Comparison of ENCODE assay signal across 33 cellular contexts in genomic region chr1:199071080-199071479, GRCh38.
"Had no signal": no experiment of that assay in that cellular context is flagged by ENCODE, and none has a peak within 500 bp of the region (broad histone marks: within the 10 kb centered on the region; RNA-seq: fewer than 3 reads in every experiment).

No MANE protein-coding gene starts in this region.

- H3K9me3 ChIP-seq: adrenal gland, body of pancreas, esophagus squamous epithelium, gastroesophageal sphincter, heart right ventricle had no signal

- H3K36me3 Mint-ChIP-seq: activated naive CD4-positive, alpha-beta T cell treated with anti-CD3 and anti-CD28 coated beads, Interleukin-2, amount 50 U/mL, for 24 hours; WTC11 had no signal

- H3K36me3 ChIP-seq: adrenal gland, esophagus squamous epithelium, gastroesophageal sphincter, heart right ventricle had no signal

- H3K4me3 Mint-ChIP-seq: activated CD4-positive, alpha-beta T cell treated with anti-CD3 and anti-CD28 coated beads, Interleukin-2, amount 10 ng/mL, durations not matched to agents 7 days and 5 days; activated CD8-positive, alpha-beta T cell treated with anti-CD3 and anti-CD28 coated beads for 36 hours; activated naive CD4-positive, alpha-beta T cell treated with anti-CD3 and anti-CD28 coated beads for 36 hours; activated naive CD4-positive, alpha-beta T cell treated with anti-CD3 and anti-CD28 coated beads, Interleukin-2, amount 50 U/mL, for 24 hours; activated naive CD8-positive, alpha-beta T cell treated with anti-CD3 and anti-CD28 coated beads for 36 hours; activated naive CD8-positive, alpha-beta T cell treated with anti-CD3 and anti-CD28 coated beads, Interleukin-2, amount 50 U/mL, for 24 hours; effector memory CD8-positive, alpha-beta T cell; WTC11 had no signal

- H3K27ac ChIP-seq: adrenal gland, body of pancreas, epithelial cell of prostate, esophagus squamous epithelium, gastroesophageal sphincter, heart right ventricle, VCaP had no signal

- DNase-seq: activated CD4-positive, alpha-beta T cell treated with anti-CD3 and anti-CD28 coated beads for 1 hour; activated CD4-positive, alpha-beta T cell treated with anti-CD3 and anti-CD28 coated beads for 4 hours; activated CD4-positive, alpha-beta T cell treated with anti-CD3 and anti-CD28 coated beads, Interleukin-2, amount 10 ng/mL, durations not matched to agents 7 days and 5 days; activated CD4-positive, alpha-beta T cell treated with anti-CD3 and anti-CD28 coated beads, Interleukin-2, amount 50 U/mL, for 4 hours; activated CD8-positive, alpha-beta memory T cell treated with anti-CD3 and anti-CD28 coated beads for 24 hours; activated CD8-positive, alpha-beta memory T cell treated with anti-CD3 and anti-CD28 coated beads, Interleukin-2, amount 50 U/mL, for 4 hours; activated CD8-positive, alpha-beta T cell treated with anti-CD3 and anti-CD28 coated beads for 36 hours; activated effector memory CD4-positive, alpha-beta T cell treated with anti-CD3 and anti-CD28 coated beads, Interleukin-2, amount 50 U/mL, for 16 hours; activated naive CD4-positive, alpha-beta T cell treated with anti-CD3 and anti-CD28 coated beads for 36 hours; activated naive CD8-positive, alpha-beta T cell treated with anti-CD3 and anti-CD28 coated beads for 36 hours; activated naive CD8-positive, alpha-beta T cell treated with anti-CD3 and anti-CD28 coated beads, Interleukin-2, amount 50 U/mL, for 24 hours; activated T-cell treated with anti-CD3 and anti-CD28 coated beads, Interleukin-2, amount 50 U/mL, for 1 hour; adrenal gland; amygdala; aorta; body of pancreas; caudate nucleus; cortex of kidney; dermis blood vessel endothelial cell; effector CD4-positive, alpha-beta T cell; effector memory CD8-positive, alpha-beta T cell; esophagus squamous epithelium; foreskin melanocyte; heart right ventricle; T-helper 2 cell had no signal

- H3K27ac Mint-ChIP-seq: activated CD4-positive, alpha-beta T cell treated with anti-CD3 and anti-CD28 coated beads, Interleukin-2, amount 10 ng/mL, durations not matched to agents 7 days and 5 days; activated CD8-positive, alpha-beta T cell treated with anti-CD3 and anti-CD28 coated beads for 36 hours; activated naive CD4-positive, alpha-beta T cell treated with anti-CD3 and anti-CD28 coated beads for 36 hours; activated naive CD4-positive, alpha-beta T cell treated with anti-CD3 and anti-CD28 coated beads, Interleukin-2, amount 50 U/mL, for 24 hours; activated naive CD8-positive, alpha-beta T cell treated with anti-CD3 and anti-CD28 coated beads for 36 hours; activated naive CD8-positive, alpha-beta T cell treated with anti-CD3 and anti-CD28 coated beads, Interleukin-2, amount 50 U/mL, for 24 hours; activated T-helper 2 cell treated with anti-CD3 and anti-CD28 coated beads, Interferon-gamma antibody, Interleukin-2, Interleukin-4, amounts not matched to agents 10 μg/mL and 5 μg/mL and 100 μg/mL, durations not matched to agents 14 hours and 24 hours and 36 hours; effector memory CD8-positive, alpha-beta T cell; WTC11 had no signal

- H3K4me1 Mint-ChIP-seq: WTC11 had no signal

- H3K4me3 ChIP-seq: adrenal gland, body of pancreas, esophagus squamous epithelium, gastroesophageal sphincter, heart right ventricle had no signal

- ATAC-seq: activated CD8-positive, alpha-beta T cell treated with anti-CD3 and anti-CD28 coated beads for 36 hours; activated naive CD8-positive, alpha-beta T cell treated with anti-CD3 and anti-CD28 coated beads, Interleukin-2, amount 50 U/mL, for 24 hours; body of pancreas; effector memory CD8-positive, alpha-beta T cell; gastroesophageal sphincter; heart right ventricle; WTC11 had no signal

- H3K27me3 ChIP-seq: adrenal gland, body of pancreas, esophagus squamous epithelium, gastroesophageal sphincter, heart right ventricle had no signal

- H3K4me1 ChIP-seq: adrenal gland, body of pancreas, esophagus squamous epithelium, gastroesophageal sphincter, heart right ventricle had no signal

- H3K27me3 Mint-ChIP-seq: activated CD4-positive, alpha-beta T cell treated with anti-CD3 and anti-CD28 coated beads, Interleukin-2, amount 10 ng/mL, durations not matched to agents 7 days and 5 days; activated CD8-positive, alpha-beta T cell treated with anti-CD3 and anti-CD28 coated beads for 36 hours; activated naive CD4-positive, alpha-beta T cell treated with anti-CD3 and anti-CD28 coated beads, Interleukin-2, amount 50 U/mL, for 24 hours; activated naive CD8-positive, alpha-beta T cell treated with anti-CD3 and anti-CD28 coated beads, Interleukin-2, amount 50 U/mL, for 24 hours had no signal

- FAIRE-seq: colon, endothelial cell of umbilical vein had no signal

- H3K9me3 Mint-ChIP-seq: activated CD8-positive, alpha-beta T cell treated with anti-CD3 and anti-CD28 coated beads for 36 hours; activated naive CD4-positive, alpha-beta T cell treated with anti-CD3 and anti-CD28 coated beads for 36 hours; activated naive CD4-positive, alpha-beta T cell treated with anti-CD3 and anti-CD28 coated beads, Interleukin-2, amount 50 U/mL, for 24 hours; activated naive CD8-positive, alpha-beta T cell treated with anti-CD3 and anti-CD28 coated beads for 36 hours; activated naive CD8-positive, alpha-beta T cell treated with anti-CD3 and anti-CD28 coated beads, Interleukin-2, amount 50 U/mL, for 24 hours; effector memory CD8-positive, alpha-beta T cell; WTC11 had no signal
